Comparison of ENCODE assay signal across 1 cellular context in the genomic region with DNA sequence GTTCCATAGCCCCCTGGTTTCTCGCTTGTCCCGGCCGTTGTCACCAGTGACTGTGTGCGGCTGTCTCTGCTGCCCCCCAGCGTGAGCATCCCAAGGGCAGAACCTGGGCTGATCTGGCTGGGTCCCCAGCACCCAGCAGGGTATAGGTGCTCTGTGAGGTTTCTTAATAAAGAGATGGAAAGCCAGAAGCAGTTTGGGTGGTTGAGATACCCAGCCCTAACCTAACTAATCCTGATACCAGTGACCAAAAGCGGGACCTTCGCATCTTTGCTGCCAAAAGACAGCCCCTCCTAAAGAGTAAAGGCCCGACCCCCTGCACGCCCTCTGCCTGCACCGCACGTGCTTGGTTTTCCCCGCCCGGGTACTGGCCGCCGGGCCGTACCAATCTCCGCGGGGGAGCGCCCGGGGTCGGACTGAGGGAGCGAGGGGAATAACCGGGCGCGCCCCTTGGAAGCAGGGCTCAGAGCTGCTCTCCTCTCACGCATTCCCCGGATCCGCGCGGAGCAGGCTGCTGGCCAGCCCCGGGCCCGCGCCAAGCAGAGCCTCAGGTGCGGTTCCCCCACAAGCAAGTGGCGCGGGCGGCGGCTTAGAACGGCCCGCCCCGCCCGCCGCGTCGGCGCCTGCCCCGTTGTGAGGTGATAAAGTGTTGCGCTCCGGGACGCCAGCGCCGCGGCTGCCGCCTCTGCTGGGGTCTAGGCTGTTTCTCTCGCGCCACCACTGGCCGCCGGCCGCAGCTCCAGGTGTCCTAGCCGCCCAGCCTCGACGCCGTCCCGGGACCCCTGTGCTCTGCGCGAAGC.
A peak's percentile ranks its signal among the peaks of the same experiment; 100 is the strongest.
TF ChIP-seq lines count a peak whose summit lies in the region.

A gene with protein sequence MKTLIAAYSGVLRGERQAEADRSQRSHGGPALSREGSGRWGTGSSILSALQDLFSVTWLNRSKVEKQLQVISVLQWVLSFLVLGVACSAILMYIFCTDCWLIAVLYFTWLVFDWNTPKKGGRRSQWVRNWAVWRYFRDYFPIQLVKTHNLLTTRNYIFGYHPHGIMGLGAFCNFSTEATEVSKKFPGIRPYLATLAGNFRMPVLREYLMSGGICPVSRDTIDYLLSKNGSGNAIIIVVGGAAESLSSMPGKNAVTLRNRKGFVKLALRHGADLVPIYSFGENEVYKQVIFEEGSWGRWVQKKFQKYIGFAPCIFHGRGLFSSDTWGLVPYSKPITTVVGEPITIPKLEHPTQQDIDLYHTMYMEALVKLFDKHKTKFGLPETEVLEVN (plus strand): TSS at position 667 of the 797 bp plus-strand sequence. CDS start 214 bp downstream, outside the sequence.

TF ChIP-seq in HepG2, 621 proteins besides CTCF, POLR2A, EP300 and RAD21 (continued from another document and continues in another):
- TF ChIP-seq, protein P1, sequence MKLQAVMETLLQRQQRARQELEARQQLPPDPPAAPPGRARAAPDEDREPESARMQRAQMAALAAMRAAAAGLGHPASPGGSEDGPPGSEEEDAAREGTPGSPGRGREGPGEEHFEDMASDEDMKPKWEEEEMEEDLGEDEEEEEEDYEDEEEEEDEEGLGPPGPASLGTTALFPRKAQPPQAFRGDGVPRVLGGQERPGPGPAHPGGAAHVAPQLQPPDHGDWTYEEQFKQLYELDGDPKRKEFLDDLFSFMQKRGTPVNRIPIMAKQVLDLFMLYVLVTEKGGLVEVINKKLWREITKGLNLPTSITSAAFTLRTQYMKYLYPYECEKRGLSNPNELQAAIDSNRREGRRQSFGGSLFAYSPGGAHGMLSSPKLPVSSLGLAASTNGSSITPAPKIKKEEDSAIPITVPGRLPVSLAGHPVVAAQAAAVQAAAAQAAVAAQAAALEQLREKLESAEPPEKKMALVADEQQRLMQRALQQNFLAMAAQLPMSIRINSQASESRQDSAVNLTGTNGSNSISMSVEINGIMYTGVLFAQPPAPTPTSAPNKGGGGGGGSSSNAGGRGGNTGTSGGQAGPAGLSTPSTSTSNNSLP (IDR thresholded peaks at IDR 0.05; ENCODE audit: low read depth, low read length), result no peak; the same call in 1 of the 2 replicates
- TF ChIP-seq NR2F6 (IDR thresholded peaks at IDR 0.05) (no peak; the same call in 1 of the 2 replicates), NR2F6 (CRISPR knock-in tag; IDR thresholded peaks at IDR 0.05) (0 out of 2 replicates have a peak, but pooled peaks have one; percentile 4), ATAD3A (CRISPR knock-in tag; IDR thresholded peaks at IDR 0.05) (no peak), ZNF780A (CRISPR knock-in tag; IDR thresholded peaks at IDR 0.05) (peak; percentile 69; the same call in 1 of the 2 replicates), ZNF761 (CRISPR knock-in tag; conservative IDR thresholded peaks at IDR 0.05) (peak; percentile 57; the same call in 1 of the 2 replicates), SMARCC2 (IDR thresholded peaks at IDR 0.05) (no peak), SALL2 (CRISPR knock-in tag; IDR thresholded peaks at IDR 0.05) (peak; percentile 75; the same call in 1 of the 2 replicates), ZNF354B (CRISPR knock-in tag; IDR thresholded peaks at IDR 0.05) (peak; percentile 91; the same call in 1 of the 2 replicates), MTF1 (CRISPR knock-in tag; IDR thresholded peaks at IDR 0.05) (peak; percentile 78), ZZZ3 (CRISPR knock-in tag; IDR thresholded peaks at IDR 0.05; ENCODE audit: borderline replicate concordance) (no peak), ZNF615 (CRISPR knock-in tag; IDR thresholded peaks at IDR 0.05; ENCODE audit: borderline replicate concordance) (peak; percentile 83), HNF4G (IDR thresholded peaks at IDR 0.05; ENCODE audit: borderline replicate concordance, low read depth, low read length) (no peak), HNF4G (CRISPR knock-in tag; IDR thresholded peaks at IDR 0.05; ENCODE audit: borderline replicate concordance, low read depth) (no peak), ZNF430 (CRISPR knock-in tag; IDR thresholded peaks at IDR 0.05) (peak; percentile 95), SIN3B (IDR thresholded peaks at IDR 0.05; ENCODE audit: low read length) (no peak), NFKBIZ (CRISPR knock-in tag; IDR thresholded peaks at IDR 0.05) (0 out of 2 replicates have a peak, but pooled peaks have one; percentile 54), CENPX (CRISPR knock-in tag; IDR thresholded peaks at IDR 0.05) (no peak), LCORL (IDR thresholded peaks at IDR 0.05) (no peak), LCORL (CRISPR knock-in tag; IDR thresholded peaks at IDR 0.05) (peak; percentile 78; the same call in 1 of the 2 replicates), SMAD9 (CRISPR knock-in tag; IDR thresholded peaks at IDR 0.05) (peak; percentile 97), SUZ12 (IDR thresholded peaks at IDR 0.05; ENCODE audit: low read depth, low read length) (no peak)
- TF ChIP-seq, protein P2, sequence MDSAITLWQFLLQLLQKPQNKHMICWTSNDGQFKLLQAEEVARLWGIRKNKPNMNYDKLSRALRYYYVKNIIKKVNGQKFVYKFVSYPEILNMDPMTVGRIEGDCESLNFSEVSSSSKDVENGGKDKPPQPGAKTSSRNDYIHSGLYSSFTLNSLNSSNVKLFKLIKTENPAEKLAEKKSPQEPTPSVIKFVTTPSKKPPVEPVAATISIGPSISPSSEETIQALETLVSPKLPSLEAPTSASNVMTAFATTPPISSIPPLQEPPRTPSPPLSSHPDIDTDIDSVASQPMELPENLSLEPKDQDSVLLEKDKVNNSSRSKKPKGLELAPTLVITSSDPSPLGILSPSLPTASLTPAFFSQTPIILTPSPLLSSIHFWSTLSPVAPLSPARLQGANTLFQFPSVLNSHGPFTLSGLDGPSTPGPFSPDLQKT (CRISPR knock-in tag; IDR thresholded peaks at IDR 0.05; ENCODE audit: borderline replicate concordance), result no peak; the same call in 1 of the 2 replicates
- TF ChIP-seq, protein P3, sequence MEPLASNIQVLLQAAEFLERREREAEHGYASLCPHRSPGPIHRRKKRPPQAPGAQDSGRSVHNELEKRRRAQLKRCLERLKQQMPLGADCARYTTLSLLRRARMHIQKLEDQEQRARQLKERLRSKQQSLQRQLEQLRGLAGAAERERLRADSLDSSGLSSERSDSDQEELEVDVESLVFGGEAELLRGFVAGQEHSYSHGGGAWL (CRISPR knock-in tag; IDR thresholded peaks at IDR 0.05), result peak; percentile 97
- TF ChIP-seq, protein P4, sequence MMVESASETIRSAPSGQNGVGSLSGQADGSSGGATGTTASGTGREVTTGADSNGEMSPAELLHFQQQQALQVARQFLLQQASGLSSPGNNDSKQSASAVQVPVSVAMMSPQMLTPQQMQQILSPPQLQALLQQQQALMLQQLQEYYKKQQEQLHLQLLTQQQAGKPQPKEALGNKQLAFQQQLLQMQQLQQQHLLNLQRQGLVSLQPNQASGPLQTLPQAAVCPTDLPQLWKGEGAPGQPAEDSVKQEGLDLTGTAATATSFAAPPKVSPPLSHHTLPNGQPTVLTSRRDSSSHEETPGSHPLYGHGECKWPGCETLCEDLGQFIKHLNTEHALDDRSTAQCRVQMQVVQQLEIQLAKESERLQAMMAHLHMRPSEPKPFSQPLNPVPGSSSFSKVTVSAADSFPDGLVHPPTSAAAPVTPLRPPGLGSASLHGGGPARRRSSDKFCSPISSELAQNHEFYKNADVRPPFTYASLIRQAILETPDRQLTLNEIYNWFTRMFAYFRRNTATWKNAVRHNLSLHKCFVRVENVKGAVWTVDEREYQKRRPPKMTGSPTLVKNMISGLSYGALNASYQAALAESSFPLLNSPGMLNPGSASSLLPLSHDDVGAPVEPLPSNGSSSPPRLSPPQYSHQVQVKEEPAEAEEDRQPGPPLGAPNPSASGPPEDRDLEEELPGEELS (CRISPR knock-in tag; IDR thresholded peaks at IDR 0.05), result peak; percentile 65
- TF ChIP-seq, protein P5, sequence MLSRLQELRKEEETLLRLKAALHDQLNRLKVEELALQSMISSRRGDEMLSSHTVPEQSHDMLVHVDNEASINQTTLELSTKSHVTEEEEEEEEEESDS (CRISPR knock-in tag; IDR thresholded peaks at IDR 0.05; ENCODE audit: borderline replicate concordance), result 0 out of 2 replicates have a peak, but pooled peaks have one; percentile 69
- TF ChIP-seq, protein P6, sequence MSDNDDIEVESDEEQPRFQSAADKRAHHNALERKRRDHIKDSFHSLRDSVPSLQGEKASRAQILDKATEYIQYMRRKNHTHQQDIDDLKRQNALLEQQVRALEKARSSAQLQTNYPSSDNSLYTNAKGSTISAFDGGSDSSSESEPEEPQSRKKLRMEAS (IDR thresholded peaks at IDR 0.05), result peak; percentile 98
- TF ChIP-seq, protein P7, sequence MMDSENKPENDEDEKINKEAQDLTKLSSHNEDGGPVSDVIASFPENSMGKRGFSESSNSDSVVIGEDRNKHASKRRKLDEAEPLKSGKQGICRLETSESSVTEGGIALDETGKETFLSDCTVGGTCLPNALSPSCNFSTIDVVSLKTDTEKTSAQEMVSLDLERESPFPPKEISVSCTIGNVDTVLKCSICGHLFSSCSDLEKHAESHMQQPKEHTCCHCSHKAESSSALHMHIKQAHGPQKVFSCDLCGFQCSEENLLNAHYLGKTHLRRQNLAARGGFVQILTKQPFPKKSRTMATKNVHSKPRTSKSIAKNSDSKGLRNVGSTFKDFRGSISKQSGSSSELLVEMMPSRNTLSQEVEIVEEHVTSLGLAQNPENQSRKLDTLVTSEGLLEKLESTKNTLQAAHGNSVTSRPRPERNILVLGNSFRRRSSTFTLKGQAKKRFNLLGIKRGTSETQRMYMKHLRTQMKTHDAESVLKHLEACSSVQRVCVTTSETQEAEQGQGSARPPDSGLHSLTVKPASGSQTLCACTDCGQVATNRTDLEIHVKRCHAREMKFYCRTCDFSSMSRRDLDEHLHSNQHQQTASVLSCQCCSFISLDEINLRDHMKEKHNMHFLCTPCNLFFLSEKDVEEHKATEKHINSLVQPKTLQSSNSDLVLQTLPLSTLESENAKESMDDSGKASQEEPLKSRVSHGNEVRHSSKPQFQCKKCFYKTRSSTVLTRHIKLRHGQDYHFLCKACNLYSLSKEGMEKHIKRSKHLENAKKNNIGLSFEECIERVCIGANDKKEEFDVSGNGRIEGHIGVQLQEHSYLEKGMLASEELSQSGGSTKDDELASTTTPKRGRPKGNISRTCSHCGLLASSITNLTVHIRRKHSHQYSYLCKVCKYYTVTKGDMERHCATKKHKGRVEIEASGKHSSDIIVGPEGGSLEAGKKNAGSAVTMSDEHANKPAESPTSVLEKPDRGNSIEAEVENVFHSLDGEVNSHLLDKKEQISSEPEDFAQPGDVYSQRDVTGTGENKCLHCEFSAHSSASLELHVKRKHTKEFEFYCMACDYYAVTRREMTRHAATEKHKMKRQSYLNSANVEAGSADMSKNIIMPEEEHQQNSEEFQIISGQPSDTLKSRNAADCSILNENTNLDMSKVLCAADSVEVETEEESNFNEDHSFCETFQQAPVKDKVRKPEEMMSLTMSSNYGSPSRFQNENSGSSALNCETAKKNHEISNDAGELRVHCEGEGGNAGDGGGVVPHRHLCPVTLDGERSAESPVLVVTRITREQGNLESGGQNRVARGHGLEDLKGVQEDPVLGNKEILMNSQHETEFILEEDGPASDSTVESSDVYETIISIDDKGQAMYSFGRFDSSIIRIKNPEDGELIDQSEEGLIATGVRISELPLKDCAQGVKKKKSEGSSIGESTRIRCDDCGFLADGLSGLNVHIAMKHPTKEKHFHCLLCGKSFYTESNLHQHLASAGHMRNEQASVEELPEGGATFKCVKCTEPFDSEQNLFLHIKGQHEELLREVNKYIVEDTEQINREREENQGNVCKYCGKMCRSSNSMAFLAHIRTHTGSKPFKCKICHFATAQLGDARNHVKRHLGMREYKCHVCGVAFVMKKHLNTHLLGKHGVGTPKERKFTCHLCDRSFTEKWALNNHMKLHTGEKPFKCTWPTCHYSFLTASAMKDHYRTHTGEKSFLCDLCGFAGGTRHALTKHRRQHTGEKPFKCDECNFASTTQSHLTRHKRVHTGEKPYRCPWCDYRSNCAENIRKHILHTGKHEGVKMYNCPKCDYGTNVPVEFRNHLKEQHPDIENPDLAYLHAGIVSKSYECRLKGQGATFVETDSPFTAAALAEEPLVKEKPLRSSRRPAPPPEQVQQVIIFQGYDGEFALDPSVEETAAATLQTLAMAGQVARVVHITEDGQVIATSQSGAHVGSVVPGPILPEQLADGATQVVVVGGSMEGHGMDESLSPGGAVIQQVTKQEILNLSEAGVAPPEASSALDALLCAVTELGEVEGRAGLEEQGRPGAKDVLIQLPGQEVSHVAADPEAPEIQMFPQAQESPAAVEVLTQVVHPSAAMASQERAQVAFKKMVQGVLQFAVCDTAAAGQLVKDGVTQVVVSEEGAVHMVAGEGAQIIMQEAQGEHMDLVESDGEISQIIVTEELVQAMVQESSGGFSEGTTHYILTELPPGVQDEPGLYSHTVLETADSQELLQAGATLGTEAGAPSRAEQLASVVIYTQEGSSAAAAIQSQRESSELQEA (CRISPR knock-in tag; IDR thresholded peaks at IDR 0.05; ENCODE audit: not compliant biosample characterization), result no peak
- TF ChIP-seq, protein P8, sequence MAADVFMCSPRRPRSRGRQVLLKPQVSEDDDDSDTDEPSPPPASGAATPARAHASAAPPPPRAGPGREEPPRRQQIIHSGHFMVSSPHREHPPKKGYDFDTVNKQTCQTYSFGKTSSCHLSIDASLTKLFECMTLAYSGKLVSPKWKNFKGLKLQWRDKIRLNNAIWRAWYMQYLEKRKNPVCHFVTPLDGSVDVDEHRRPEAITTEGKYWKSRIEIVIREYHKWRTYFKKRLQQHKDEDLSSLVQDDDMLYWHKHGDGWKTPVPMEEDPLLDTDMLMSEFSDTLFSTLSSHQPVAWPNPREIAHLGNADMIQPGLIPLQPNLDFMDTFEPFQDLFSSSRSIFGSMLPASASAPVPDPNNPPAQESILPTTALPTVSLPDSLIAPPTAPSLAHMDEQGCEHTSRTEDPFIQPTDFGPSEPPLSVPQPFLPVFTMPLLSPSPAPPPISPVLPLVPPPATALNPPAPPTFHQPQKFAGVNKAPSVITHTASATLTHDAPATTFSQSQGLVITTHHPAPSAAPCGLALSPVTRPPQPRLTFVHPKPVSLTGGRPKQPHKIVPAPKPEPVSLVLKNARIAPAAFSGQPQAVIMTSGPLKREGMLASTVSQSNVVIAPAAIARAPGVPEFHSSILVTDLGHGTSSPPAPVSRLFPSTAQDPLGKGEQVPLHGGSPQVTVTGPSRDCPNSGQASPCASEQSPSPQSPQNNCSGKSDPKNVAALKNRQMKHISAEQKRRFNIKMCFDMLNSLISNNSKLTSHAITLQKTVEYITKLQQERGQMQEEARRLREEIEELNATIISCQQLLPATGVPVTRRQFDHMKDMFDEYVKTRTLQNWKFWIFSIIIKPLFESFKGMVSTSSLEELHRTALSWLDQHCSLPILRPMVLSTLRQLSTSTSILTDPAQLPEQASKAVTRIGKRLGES (CRISPR knock-in tag; IDR thresholded peaks at IDR 0.05; ENCODE audit: borderline replicate concordance), result peak; percentile 94
- TF ChIP-seq, protein P9, sequence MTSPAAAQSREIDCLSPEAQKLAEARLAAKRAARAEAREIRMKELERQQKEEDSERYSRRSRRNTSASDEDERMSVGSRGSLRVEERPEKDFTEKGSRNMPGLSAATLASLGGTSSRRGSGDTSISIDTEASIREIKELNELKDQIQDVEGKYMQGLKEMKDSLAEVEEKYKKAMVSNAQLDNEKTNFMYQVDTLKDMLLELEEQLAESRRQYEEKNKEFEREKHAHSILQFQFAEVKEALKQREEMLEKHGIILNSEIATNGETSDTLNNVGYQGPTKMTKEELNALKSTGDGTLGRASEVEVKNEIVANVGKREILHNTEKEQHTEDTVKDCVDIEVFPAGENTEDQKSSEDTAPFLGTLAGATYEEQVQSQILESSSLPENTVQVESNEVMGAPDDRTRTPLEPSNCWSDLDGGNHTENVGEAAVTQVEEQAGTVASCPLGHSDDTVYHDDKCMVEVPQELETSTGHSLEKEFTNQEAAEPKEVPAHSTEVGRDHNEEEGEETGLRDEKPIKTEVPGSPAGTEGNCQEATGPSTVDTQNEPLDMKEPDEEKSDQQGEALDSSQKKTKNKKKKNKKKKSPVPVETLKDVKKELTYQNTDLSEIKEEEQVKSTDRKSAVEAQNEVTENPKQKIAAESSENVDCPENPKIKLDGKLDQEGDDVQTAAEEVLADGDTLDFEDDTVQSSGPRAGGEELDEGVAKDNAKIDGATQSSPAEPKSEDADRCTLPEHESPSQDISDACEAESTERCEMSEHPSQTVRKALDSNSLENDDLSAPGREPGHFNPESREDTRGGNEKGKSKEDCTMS (CRISPR knock-in tag; conservative IDR thresholded peaks at IDR 0.05), result no peak
